ENCODE assay signal across 21 cellular contexts in the genomic region with DNA sequence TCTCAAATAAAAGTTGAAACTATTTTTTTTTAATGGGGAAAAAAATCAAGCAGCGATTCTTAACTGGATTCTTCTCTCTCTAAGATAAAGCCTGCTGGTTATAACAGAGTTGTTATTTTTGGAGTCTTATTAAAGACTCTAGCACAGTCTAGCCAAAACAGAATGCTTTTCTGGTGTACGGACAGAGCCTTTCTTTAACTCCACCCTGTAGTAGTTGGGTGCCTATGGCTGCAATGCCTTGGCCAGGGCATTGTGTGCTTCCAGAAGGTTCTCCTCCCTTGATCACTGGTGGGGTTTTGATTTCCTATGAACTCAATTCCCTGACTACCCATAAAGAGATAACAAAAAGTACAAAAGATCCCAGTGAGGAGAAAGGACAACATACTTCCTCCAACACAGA. TPM values are rescaled to one million over a fixed set of nuclear protein-coding genes. Genes with fewer than 3 reads are reported as not detected.
A peak's percentile ranks its signal among the peaks of the same experiment; 100 is the strongest.
DNase-seq lines count a peak whose midpoint lies in the region; ATAC-seq, FAIRE-seq and TF ChIP-seq lines count a peak whose summit lies in the region.
"Had no signal": no experiment of that assay in that cellular context is flagged by ENCODE, and none has a peak within 500 bp of the region (broad histone marks: within the 10 kb centered on the region; RNA-seq: fewer than 3 reads in every experiment).

No MANE protein-coding gene starts in this region.

- TF ChIP-seq CTCF in body of pancreas (IDR thresholded peaks at IDR 0.05) (no peak), heart left ventricle (IDR thresholded peaks at IDR 0.05) (no peak), upper lobe of left lung (IDR thresholded peaks at IDR 0.05) (no peak)

- peak overlapping the region; percentile 40 to 92 (median 92) for H3K27ac ChIP-seq in body of pancreas
- H3K27ac ChIP-seq in heart left ventricle, result peak overlapping the region in 10 of 12 donors; percentile 22 to 74 (median 48)
- H3K27ac ChIP-seq in upper lobe of left lung, result peak overlapping the region in 3 of 4 donors; percentile 23 to 51 (median 40)
- H3K27ac ChIP-seq: A549, GM23248, HL-60, RWPE1 had no signal

- H3K9me3 ChIP-seq in body of pancreas (no peaks in the 10 kb centered on the region), heart left ventricle (no peaks in the 10 kb centered on the region), upper lobe of left lung (no peaks in the 10 kb centered on the region)
- H3K9me3 ChIP-seq: A549 had no signal

- H3K4me1 ChIP-seq in body of pancreas (peaks cover 92% of the 10 kb centered on the region), heart left ventricle (peaks cover 0 to 48% (median 2%) of the 10 kb centered on the region in 12 donors), upper lobe of left lung (peaks cover 0 to 25% (median 4%) of the 10 kb centered on the region in 4 donors)
- H3K4me1 ChIP-seq: A549 had no signal

- TF ChIP-seq POLR2A in body of pancreas (IDR thresholded peaks at IDR 0.05) (no peak), heart left ventricle (IDR thresholded peaks at IDR 0.05) (no peak), upper lobe of left lung (IDR thresholded peaks at IDR 0.05) (no peak)

- H3K27me3 ChIP-seq in body of pancreas, result no peaks in the 10 kb centered on the region
- no peaks in the 10 kb centered on the region for H3K27me3 ChIP-seq in heart left ventricle
- no peaks in the 10 kb centered on the region for H3K27me3 ChIP-seq in upper lobe of left lung

- FAIRE-seq in HTR-8/SVneo (lab: Jason Lieb, UNC), result no peak
- FAIRE-seq: A549, G401.6 had no signal

- no peak for ATAC-seq in body of pancreas
- ATAC-seq in heart left ventricle, result peak in 3 of 4 donors; percentile 40 to 62 (median 44)
- ATAC-seq in sciatic nerve, result peak; percentile 70
- ATAC-seq in upper lobe of left lung (ENCODE audit: low FRiP score in 2 of 2), result peak in 1 of 2 donors; percentile 68
- no peak for ATAC-seq in HG03565 (IDR thresholded peaks at IDR 0.05; ENCODE audit: unreplicated experiment)
- ATAC-seq: A549, PC-3 had no signal

- intact Hi-C loops in body of pancreas (cut with DNase I), result no loop called here
- intact Hi-C loops in heart left ventricle (cut with DNase I), result no loop called here
- intact Hi-C loops in sciatic nerve (cut with DNase I), result no loop called here

- DNase-seq in body of pancreas (no peak), heart left ventricle (no peak), sciatic nerve (ENCODE audit: low spot score) (no peak), upper lobe of left lung (no peak), HTR-8/SVneo (ENCODE audit: insufficient read length, low spot score) (no peak), NCI-H526 treated with DMSO at 0.1 percent for 48 hours (lab: John Stamatoyannopoulos, UW) (no peak)
- DNase-seq: C1 segment of cervical spinal cord, DND-41, HCEC 1CT, NCI-H1105, NCI-H1694, NCI-H345, NCI-H748 treated with DMSO at 0.1 percent for 48 hours, PC-3 had no signal

- no peaks in the 10 kb centered on the region for H3K36me3 ChIP-seq in body of pancreas (replicated peaks in 1 of 2; ENCODE audit: insufficient read depth in 1 of 2, low read depth in 2 of 2)
- no peaks in the 10 kb centered on the region for H3K36me3 ChIP-seq in heart left ventricle
- no peaks in the 10 kb centered on the region for H3K36me3 ChIP-seq in upper lobe of left lung

- H3K4me3 ChIP-seq in body of pancreas (no peak overlapping the region), heart left ventricle (no peak overlapping the region), upper lobe of left lung (no peak overlapping the region)
- H3K4me3 ChIP-seq: A549, GM23248 had no signal

- 48 to 53% methylated on average over 2 of the region's 2 CpGs for WGBS in body of pancreas, 2 donors
- 25 to 48% (median 36%) methylated on average over 2 of the region's 2 CpGs for WGBS in heart left ventricle, 4 donors
- 77 to 80% methylated on average over 2 of the region's 2 CpGs for WGBS in upper lobe of left lung, 2 donors

- TF ChIP-seq EP300 in upper lobe of left lung (IDR thresholded peaks at IDR 0.05), result no peak

RNA-seq across cellular contexts. Expression of gene TC2N, which starts 35.7 kb away (rescaled TPM):
- total RNA-seq in body of pancreas, result 100 to 1,000 TPM; 105 to 168 TPM
- total RNA-seq in heart left ventricle, result 10 to 100 TPM in 1 of 9 donors, 1 to 10 TPM in 8; 1.1 to 17.1 (median 3.2) TPM
- 1 to 10 TPM; 1.2 to 2.1 TPM for polyA plus RNA-seq in heart left ventricle
- 13.2 TPM for total RNA-seq in sciatic nerve
- 100 to 1,000 TPM in 1 of 6 donors, 10 to 100 TPM in 5; 21.0 to 121 (median 49.6) TPM for total RNA-seq in upper lobe of left lung
- total RNA-seq: LHCN-M2 had no signal

RNA-seq across cellular contexts. Expression of gene FBLN5, which starts 44.4 kb away (rescaled TPM):
- 100 to 1,000 TPM in 1 of 2 donors, 10 to 100 TPM in 1; 52.1 to 129 TPM for total RNA-seq in body of pancreas
- total RNA-seq in heart left ventricle, result 100 to 1,000 TPM in 1 of 9 donors, 10 to 100 TPM in 8; 26.6 to 129 (median 40.3) TPM
- 10 to 100 TPM; 26.0 to 33.3 TPM for polyA plus RNA-seq in heart left ventricle
- total RNA-seq in sciatic nerve, result 172 TPM
- 100 to 1,000 TPM in 5 of 6 donors, 10 to 100 TPM in 1; 53.8 to 196 (median 133) TPM for total RNA-seq in upper lobe of left lung

Comparison
In these comparisons a context has a peak if more than half of its experiments do, and no peak if none do; other contexts are left out.
1. ATAC-seq: peak in heart left ventricle (3 of 4) and sciatic nerve (single experiment); none in body of pancreas (single experiment) and HG03565 (single experiment).
2. H3K27ac ChIP-seq: peak in every context shown above with its lines; median percentile 92 in body of pancreas; 48 in heart left ventricle; 40 in upper lobe of left lung.